10 cellular contexts compared by ENCODE assay signal in the genomic region with DNA sequence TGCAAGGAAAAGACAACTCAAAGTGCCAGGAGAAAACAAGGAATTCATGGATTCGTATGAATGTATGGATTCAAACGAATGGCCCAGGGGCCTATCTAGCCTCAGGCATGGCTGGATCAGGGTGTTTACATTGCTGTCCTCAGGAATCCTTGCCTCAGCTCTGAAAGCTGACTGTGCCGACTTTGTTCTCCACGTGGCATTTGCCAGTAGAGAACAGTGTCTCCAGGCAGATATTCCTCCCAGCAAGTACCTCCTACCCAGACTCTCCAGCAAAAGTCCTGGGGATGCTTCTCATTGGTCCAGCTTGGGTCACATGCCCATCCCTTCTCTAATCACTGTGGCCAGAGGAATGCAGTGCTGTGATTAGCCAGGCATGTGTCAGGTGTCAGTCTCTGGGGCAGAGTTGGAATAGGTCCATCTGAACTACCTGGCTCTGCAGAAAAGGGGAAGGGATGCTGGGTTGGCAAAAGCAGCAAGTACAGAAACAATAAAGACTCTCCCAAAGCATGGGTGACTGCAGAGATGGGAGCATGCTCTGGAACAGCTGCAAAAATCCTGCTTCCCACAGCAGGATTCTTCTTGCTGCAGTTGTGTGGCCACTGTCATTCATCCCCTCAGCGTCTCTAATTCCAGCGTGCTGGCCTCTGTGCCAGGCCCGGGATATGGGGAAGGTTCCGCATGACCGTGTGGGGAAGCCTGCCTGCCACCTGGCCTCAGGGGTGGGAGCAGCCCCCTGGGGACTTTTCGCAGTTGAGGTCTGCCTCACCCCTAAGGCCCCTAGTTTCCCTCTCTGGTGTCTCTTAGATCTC. TPM values are rescaled to one million over a fixed set of nuclear protein-coding genes. Genes with fewer than 3 reads are reported as not detected.
A peak's percentile ranks its signal among the peaks of the same experiment; 100 is the strongest.
DNase-seq lines count a peak whose midpoint lies in the region; ATAC-seq, FAIRE-seq and TF ChIP-seq lines count a peak whose summit lies in the region.
"Had no signal": no experiment of that assay in that cellular context is flagged by ENCODE, and none has a peak within 500 bp of the region (broad histone marks: within the 10 kb centered on the region; RNA-seq: fewer than 3 reads in every experiment).

No MANE protein-coding gene starts in this region.

- no peak overlapping the region for H3K56ac ChIP-seq in IMR-90 (ENCODE audit: extremely low read depth, insufficient read depth, low read length)

- POLR2A ChIA-PET in IMR-90 (lab: Charles Lee; ENCODE audit: unreplicated experiment) (no interaction called here), K562 (lab: Yijun Ruan, JAX) (no interaction called here)

- no peak overlapping the region for H3K18ac ChIP-seq in IMR-90 (ENCODE audit: low read depth, low read length)

- H2AFZ ChIP-seq in IMR-90 (replicated peaks; ENCODE audit: low read length, poor library complexity) (peak overlapping the region; percentile 27), K562 (ENCODE audit: low read depth, low read length) (no peak overlapping the region)

- no peak overlapping the region for H2BK120ac ChIP-seq in IMR-90 (ENCODE audit: low read depth, low read length)

- BruUV-seq in IMR-90 (replicated peaks; lab: Mats Ljungman, UMichigan) (no TSS peak), K562 (replicated peaks; lab: Mats Ljungman, UMichigan) (no TSS peak)

- no peaks in the 10 kb centered on the region for H3K79me2 ChIP-seq in K562 (ENCODE audit: control insufficient read depth, insufficient read depth, low read length)

- 27% methylated on average over 3 of the region's 10 CpGs; no CpG with 5 or more reads in 1 of the 2 experiments for WGBS in IMR-90 (ENCODE audit: extremely low coverage in 2 of 2, insufficient read length in 1 of 2), 2 experiments
- 19% methylated on average over 10 of the region's 10 CpGs for WGBS in K562 (ENCODE audit: insufficient coverage, low coverage, missing lambda C conversion rate)

- TF ChIP-seq POLR2A in IMR-90 (IDR thresholded peaks at IDR 0.05; ENCODE audit: low read depth, low read length) (no peak), K562 (conservative IDR thresholded peaks at IDR 0.05) (no peak)

- intact Hi-C loops in IMR-90 (cut with micrococcal nuclease): no loop called here
- intact Hi-C loops in K562 (cut with micrococcal nuclease): no loop called here

- TF ChIP-seq CTCF in IMR-90 (conservative IDR thresholded peaks at IDR 0.05; ENCODE audit: low read depth, low read length) (no peak), K562 (IDR thresholded peaks at IDR 0.05 in 2 of 3, conservative IDR thresholded peaks at IDR 0.05 in 1 of 3; ENCODE audit: insufficient read depth in 2 of 3, low read depth in 1 of 3, low read length in 3 of 3) (no peak)

- H2BK15ac ChIP-seq in IMR-90 (ENCODE audit: low read depth, low read length): no peak overlapping the region

- H3K9me1 ChIP-seq in IMR-90 (ENCODE audit: insufficient read depth, low read length) (no peaks in the 10 kb centered on the region), K562 (ENCODE audit: control insufficient read depth, insufficient read depth, low read length) (peaks cover 3% of the 10 kb centered on the region)

- no peak for TF ChIP-seq EP300 in K562 (IDR thresholded peaks at IDR 0.05; ENCODE audit: low read length)

- H3K9ac ChIP-seq in IMR-90 (ENCODE audit: low read depth, low read length) (no peak overlapping the region), K562 (ENCODE audit: insufficient read depth in 1 of 2, low read depth in 2 of 2, low read length in 2 of 2) (no peak overlapping the region)

- ATAC-seq in IMR-90 (ENCODE audit: low read depth) (no peak), K562 (no peak), HG03025 (IDR thresholded peaks at IDR 0.05; ENCODE audit: low FRiP score, unreplicated experiment) (no peak), HG02571 (IDR thresholded peaks at IDR 0.05; ENCODE audit: unreplicated experiment) (no peak), HG03196 (IDR thresholded peaks at IDR 0.05; ENCODE audit: unreplicated experiment) (no peak), HG02870 (IDR thresholded peaks at IDR 0.05; ENCODE audit: unreplicated experiment) (no peak)
- ATAC-seq: body of pancreas had no signal

- H3K4me2 ChIP-seq in IMR-90 (ENCODE audit: low read depth, low read length): no peak overlapping the region
- no peak overlapping the region for H3K4me2 ChIP-seq in K562 (ENCODE audit: insufficient read depth, low read length)

- H4K20me1 ChIP-seq in IMR-90 (ENCODE audit: insufficient read depth, low read length) (no peaks in the 10 kb centered on the region; the same call in 1 of the 2 replicates), K562 (replicated peaks; ENCODE audit: control insufficient read depth, insufficient read depth, low read length) (peaks cover 17% of the 10 kb centered on the region)

- H3K14ac ChIP-seq in IMR-90 (replicated peaks; ENCODE audit: low read depth, low read length): no peak overlapping the region

- H3K27ac ChIP-seq in IMR-90 (ENCODE audit: insufficient read depth, low read length) (no peak overlapping the region), K562 (ENCODE audit: extremely low read depth, low read depth, low read length) (no peak overlapping the region)
- H3K27ac ChIP-seq: body of pancreas had no signal

- H2BK5ac ChIP-seq in IMR-90 (ENCODE audit: low read depth, low read length, poor library complexity, severe bottlenecking): no peak overlapping the region

- peaks cover 2% of the 10 kb centered on the region; the same call in 1 of the 2 replicates for H3K4me1 ChIP-seq in IMR-90 (ENCODE audit: control insufficient read depth, insufficient read depth, low read length)
- peaks cover 0 to 24% of the 10 kb centered on the region in 2 experiments; a peak in 4 of 5 replicates for H3K4me1 ChIP-seq in K562 (replicated peaks in 1 of 2; ENCODE audit: control insufficient read depth in 2 of 2, insufficient read depth in 2 of 2, low read length in 2 of 2)

- DNase-seq in EH (ENCODE audit: low read depth): peak; percentile 58
- DNase-seq in IMR-90: peak; percentile 57
- peak in 3 of 4 experiments; percentile 35 to 41 (median 40) for DNase-seq in K562 (ENCODE audit: extremely low read depth in 1 of 4, low spot score in 3 of 4)
- peak; percentile 68 for DNase-seq in myocyte (ENCODE audit: low read depth)
- DNase-seq: body of pancreas, T-helper 2 cell had no signal

- H2BK20ac ChIP-seq in IMR-90 (ENCODE audit: low read depth, low read length): no peak overlapping the region

- no peak overlapping the region for H3K4ac ChIP-seq in IMR-90 (ENCODE audit: low read depth, low read length)

- dilution Hi-C loops in IMR-90 (cut with HindIII; ENCODE audit: low sequenced_read_pairs, unreplicated experiment): no loop called here

- no peak overlapping the region for H3K4me3 ChIP-seq in IMR-90 (ENCODE audit: insufficient read depth, low read depth, low read length)
- no peak overlapping the region for H3K4me3 ChIP-seq in K562
- H3K4me3 ChIP-seq: body of pancreas had no signal

- TF ChIP-seq RAD21 in IMR-90 (IDR thresholded peaks at IDR 0.05; ENCODE audit: low read length): no peak
- TF ChIP-seq RAD21 in K562 (CRISPR knock-in tag; conservative IDR thresholded peaks at IDR 0.05 in 1 of 2, IDR thresholded peaks at IDR 0.05 in 1 of 2): no peak

- H3K27me3 ChIP-seq in IMR-90 (ENCODE audit: control insufficient read depth, insufficient read depth, low read length) (peaks cover 14% of the 10 kb centered on the region), K562 (ENCODE audit: control insufficient read depth in 2 of 2, insufficient read depth in 2 of 2, low read length in 2 of 2) (peaks cover 36 to 68% of the 10 kb centered on the region in 2 experiments)
- H3K27me3 ChIP-seq: body of pancreas had no signal

- H4K8ac ChIP-seq in IMR-90 (ENCODE audit: low read depth in 2 of 2, low read length in 2 of 2): no peak overlapping the region

- H2AK9ac ChIP-seq in IMR-90 (replicated peaks; ENCODE audit: low read depth, low read length, poor library complexity): no peak overlapping the region

- H4K91ac ChIP-seq in IMR-90 (ENCODE audit: insufficient read depth, low read depth, low read length): no peak overlapping the region

- no peak overlapping the region for H4K5ac ChIP-seq in IMR-90 (ENCODE audit: low read depth, low read length)

- no peaks in the 10 kb centered on the region for H3K79me1 ChIP-seq in IMR-90 (ENCODE audit: low read depth in 1 of 2, low read length in 2 of 2)

- no peak overlapping the region for H2AK5ac ChIP-seq in IMR-90 (ENCODE audit: low read depth, low read length)

- in situ Hi-C loops in IMR-90 (cut with MboI; ENCODE audit: low sequenced_read_pairs): no loop called here
- in situ Hi-C loops in K562 (cut with MboI): no loop called here

- H3K9me3 ChIP-seq in IMR-90 (ENCODE audit: control insufficient read depth, insufficient read depth, low read length) (no peaks in the 10 kb centered on the region), K562 (replicated peaks; ENCODE audit: control insufficient read depth, insufficient read depth, low read depth, low read length) (no peaks in the 10 kb centered on the region)
- H3K9me3 ChIP-seq: body of pancreas had no signal

- CTCF ChIA-PET in IMR-90 (lab: Yijun Ruan, JAX): no interaction called here
- CTCF ChIA-PET in K562 (lab: Yijun Ruan, JAX; ENCODE audit: low intra/inter-chr PET ratio): no interaction called here

- FAIRE-seq in K562 (lab: Jason Lieb, UNC): no peak

- H3K36me3 ChIP-seq in IMR-90 (ENCODE audit: control insufficient read depth, insufficient read depth, low read length) (no peaks in the 10 kb centered on the region), K562 (ENCODE audit: control insufficient read depth, insufficient read depth, low read length) (no peaks in the 10 kb centered on the region)

- no peak overlapping the region; the same call in 1 of the 2 replicates for H3K23ac ChIP-seq in IMR-90 (ENCODE audit: low read depth, low read length)

RNA-seq across cellular contexts. Expression of a gene that starts 30.0 kb away (rescaled TPM):
- total RNA-seq in IMR-90 (2012; rRNA removed): 6.8 and 11.4 TPM in 2 replicates
- 7.0 and 7.4 TPM in 2 replicates for polyA plus RNA-seq in IMR-90 (2012; rRNA removed)
- 2.8 and 3.4 TPM in 2 replicates for polyA plus RNA-seq in IMR-90 (2012; cell fraction: cytosol; rRNA removed)
- 5.9 and 12.5 TPM in 2 replicates for polyA plus RNA-seq in IMR-90 (2012; cell fraction: nucleus; rRNA removed; ENCODE audit: low replicate concordance)
- total RNA-seq in K562 (2011; cell fraction: chromatin; rRNA removed; ENCODE audit: low replicate concordance): 22.4 and 34.8 TPM in 2 replicates
- 21.8 and 28.7 TPM in 2 replicates for total RNA-seq in K562 (2011; cell fraction: nucleolus; rRNA removed)
- total RNA-seq in K562 (2011; cell fraction: nucleoplasm; rRNA removed): 21.8 and 24.6 TPM in 2 replicates
- 31.6 and 34.9 TPM in 2 replicates for total RNA-seq in K562 (2014; rRNA removed)
- 31.0 and 31.1 TPM in 2 replicates for total RNA-seq in K562 (2014; rRNA removed; fragmentation: Illumina TruSeq; extraction: Trizol)
- total RNA-seq in K562 (2015; rRNA removed; fragmentation: Illumina TruSeq; extraction: Trizol): 31.0 and 32.8 TPM in 2 replicates
- total RNA-seq in K562 (2021): 31.8 and 34.9 TPM in 2 replicates
- 25.3 and 31.9 TPM in 2 replicates for polyA plus RNA-seq in K562 (2011; rRNA removed)
- polyA plus RNA-seq in K562 (2011; cell fraction: cytosol; rRNA removed): 17.4 and 26.8 TPM in 2 replicates
- polyA plus RNA-seq in K562 (2011; cell fraction: nucleus; rRNA removed): 31.1 and 34.7 TPM in 2 replicates
- polyA plus RNA-seq in K562 (2012): 17.8 and 24.6 TPM in 2 replicates
- polyA plus RNA-seq in K562 (2014; fragmentation: Illumina TruSeq; extraction: Trizol): 40.5 and 41.0 TPM in 2 replicates
- polyA plus RNA-seq in K562 (2014; fragmentation: Nextera tagmentation; extraction: Ambion mirVana): 1 to 10 TPM; 6.2 to 9.8 TPM
- polyA plus RNA-seq in K562 (2014; rRNA removed): 32.5 and 38.1 TPM in 2 replicates
- polyA minus RNA-seq in K562 (2011; rRNA and poly(A)+ RNA removed): 21.7 and 24.9 TPM in 2 replicates
- 6.5 and 13.8 TPM in 2 replicates for polyA minus RNA-seq in K562 (2011; cell fraction: cytosol; rRNA and poly(A)+ RNA removed)
- 16.0 and 17.8 TPM in 2 replicates for polyA minus RNA-seq in K562 (2011; cell fraction: nucleus; rRNA and poly(A)+ RNA removed)
- 7.8 and 9.6 TPM in 2 replicates for total RNA-seq in myocyte
- 6.6 TPM for polyA plus RNA-seq in myocyte (2012)
- total RNA-seq: body of pancreas had no signal
